8 cellular contexts compared by ENCODE assay signal in the genomic region with DNA sequence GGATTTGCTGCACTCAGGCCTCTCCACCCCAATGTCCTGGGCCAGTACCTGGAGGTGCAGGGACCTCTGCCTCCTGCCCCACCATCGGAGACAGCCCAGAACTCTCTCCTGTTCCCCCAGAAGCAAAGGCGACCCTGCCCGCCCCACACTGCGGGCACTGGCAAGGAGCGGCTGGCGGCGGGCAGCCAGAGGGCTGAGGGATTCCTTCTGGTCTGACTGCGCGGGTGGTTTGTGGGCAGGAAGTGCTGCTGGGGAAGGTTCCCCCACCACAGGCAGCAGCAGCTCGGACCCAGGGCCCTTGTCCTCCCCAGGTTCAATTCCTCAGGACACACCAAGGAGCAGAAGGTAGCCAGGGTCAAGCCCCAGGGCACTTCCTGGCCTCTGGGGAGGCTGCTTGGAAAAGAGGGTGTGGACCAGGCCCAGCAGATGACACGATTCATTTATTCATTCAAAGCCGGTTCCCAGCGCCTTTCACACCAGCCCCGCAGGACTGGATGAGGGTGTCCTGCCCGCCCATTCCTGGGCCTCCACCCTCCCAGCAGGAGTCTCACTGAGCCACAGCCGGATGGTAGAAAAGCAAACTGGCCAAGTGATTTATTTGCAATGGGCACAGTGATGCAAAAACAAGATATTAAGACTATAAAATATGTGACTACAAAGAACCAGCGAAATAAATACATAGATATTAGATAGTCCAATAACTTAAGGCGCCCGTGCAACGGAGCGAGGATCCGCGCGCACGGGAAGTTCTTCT. TPM values are rescaled to one million over a fixed set of nuclear protein-coding genes. Genes with fewer than 3 reads are reported as not detected.
DNase-seq lines count a peak whose midpoint lies in the region; ATAC-seq and TF ChIP-seq lines count a peak whose summit lies in the region.

No MANE protein-coding gene starts in this region.

- no peak overlapping the region for H3K9ac ChIP-seq in skeletal muscle tissue (ENCODE audit: low read depth in 1 of 3, low read length in 3 of 3)

- H3K9me3 Mint-ChIP-seq in activated B cell treated with CpG ODN at 0.5 μM for 24 hours = no peaks in the 10 kb centered on the region

- ATAC-seq in activated B cell treated with CpG ODN at 0.5 μM for 24 hours (ENCODE audit: low read depth) = no peak
- ATAC-seq in GM18502 (IDR thresholded peaks at IDR 0.05; ENCODE audit: poor library complexity, unreplicated experiment) = no peak
- no peak for ATAC-seq in HG03039 (IDR thresholded peaks at IDR 0.05; ENCODE audit: unreplicated experiment)

- H3K27me3 ChIP-seq in skeletal muscle tissue (ENCODE audit: control insufficient read depth in 3 of 3, insufficient read depth in 3 of 3, low read length in 3 of 3) = peaks cover 35 to 57% (median 52%) of the 10 kb centered on the region in 3 donors

- H3K36me3 Mint-ChIP-seq in activated B cell treated with CpG ODN at 0.5 μM for 24 hours (ENCODE audit: low read depth) = no peaks in the 10 kb centered on the region

- no peaks in the 10 kb centered on the region for H3K36me3 ChIP-seq in skeletal muscle tissue (ENCODE audit: control insufficient read depth in 3 of 3, insufficient read depth in 3 of 3, low read length in 3 of 3)

- CTCF ChIA-PET in activated B cell treated with CpG ODN at 0.5 μM for 24 hours (lab: Charles Lee) = no interaction called here

- POLR2A ChIA-PET in activated B cell treated with CpG ODN at 0.5 μM for 24 hours (lab: Charles Lee) = interaction anchor here (2.7 kb wide), 1 partner anchor 24 kb away, joined by 14 read pairs; no protein-coding TSS in a partner anchor

- H3K4me1 ChIP-seq in skeletal muscle tissue (ENCODE audit: control insufficient read depth in 3 of 3, insufficient read depth in 3 of 3, low read length in 3 of 3) = peaks cover 10 to 20% (median 16%) of the 10 kb centered on the region in 3 donors

- H3K27ac ChIP-seq in skeletal muscle tissue (ENCODE audit: low read depth, low read length) = no peak overlapping the region

- intact Hi-C loops in activated B cell treated with CpG ODN at 0.5 μM for 24 hours (cut with micrococcal nuclease) = loop anchor here (2.0 kb wide), 1 partner anchor 35 kb away; no protein-coding TSS in a partner anchor
- intact Hi-C loops in cardiac septum (cut with DNase I) = no loop called here

- H3K4me3 Mint-ChIP-seq in activated B cell treated with CpG ODN at 0.5 μM for 24 hours = peak overlapping the region; percentile 59

- peak; percentile 20 for DNase-seq in NCI-H2029 (lab: John Stamatoyannopoulos, UW)
- no peak for DNase-seq in NCI-H2029 treated with DMSO at 0.1 percent for 48 hours (lab: John Stamatoyannopoulos, UW)
- no peak for DNase-seq in activated B cell treated with CpG ODN at 0.5 μM for 24 hours
- DNase-seq in cardiac septum (ENCODE audit: low spot score) = peak; percentile 71
- DNase-seq in T-helper 9 cell = no peak

- no peaks in the 10 kb centered on the region for H3K9me3 ChIP-seq in skeletal muscle tissue (ENCODE audit: control insufficient read depth in 3 of 3, low read length in 3 of 3)

- peak overlapping the region in 2 of 3 donors; percentile 2 to 57 for H3K4me3 ChIP-seq in skeletal muscle tissue (ENCODE audit: low read length in 3 of 3)

- peaks cover 15% of the 10 kb centered on the region for H3K4me1 Mint-ChIP-seq in activated B cell treated with CpG ODN at 0.5 μM for 24 hours

- no peak overlapping the region for H3K27ac Mint-ChIP-seq in activated B cell treated with CpG ODN at 0.5 μM for 24 hours

- peaks cover 23% of the 10 kb centered on the region for H3K27me3 Mint-ChIP-seq in activated B cell treated with CpG ODN at 0.5 μM for 24 hours

- TF ChIP-seq CTCF in activated B cell treated with CpG ODN at 0.5 μM for 24 hours (IDR thresholded peaks at IDR 0.05) = no peak

RNA-seq across cellular contexts. Expression of a gene that starts 1.2 kb away (rescaled TPM):
- total RNA-seq in activated B cell treated with CpG ODN at 0.5 μM for 24 hours = 0.42 and 0.54 TPM in 2 replicates
- 2.1 TPM for total RNA-seq in cardiac septum
- total RNA-seq in skeletal muscle tissue = not detected

RNA-seq across cellular contexts. Expression of a gene that starts 42.5 kb away (rescaled TPM):
- total RNA-seq in activated B cell treated with CpG ODN at 0.5 μM for 24 hours = 1.1 and 1.4 TPM in 2 replicates
- 11.5 TPM for total RNA-seq in cardiac septum
- total RNA-seq in skeletal muscle tissue = 209 TPM

Comparison
In these comparisons a context has a peak if more than half of its experiments do, and no peak if none do; other contexts are left out.
1. DNase-seq: peak in NCI-H2029 (single experiment) and cardiac septum (single experiment); none in NCI-H2029 treated with DMSO at 0.1 percent for 48 hours (single experiment), activated B cell treated with CpG ODN at 0.5 μM for 24 hours (single experiment) and T-helper 9 cell (single experiment).
2. RNA of a gene that starts 42.5 kb away (total RNA-seq): 209 TPM in skeletal muscle tissue (single experiment); 11.5 TPM in cardiac septum (single experiment) and 1.1 to 1.4 TPM in activated B cell treated with CpG ODN at 0.5 μM for 24 hours; every median in the first group is over 10 times any median in the second.